ENCODE assay signal across 8 cellular contexts in the genomic region with DNA sequence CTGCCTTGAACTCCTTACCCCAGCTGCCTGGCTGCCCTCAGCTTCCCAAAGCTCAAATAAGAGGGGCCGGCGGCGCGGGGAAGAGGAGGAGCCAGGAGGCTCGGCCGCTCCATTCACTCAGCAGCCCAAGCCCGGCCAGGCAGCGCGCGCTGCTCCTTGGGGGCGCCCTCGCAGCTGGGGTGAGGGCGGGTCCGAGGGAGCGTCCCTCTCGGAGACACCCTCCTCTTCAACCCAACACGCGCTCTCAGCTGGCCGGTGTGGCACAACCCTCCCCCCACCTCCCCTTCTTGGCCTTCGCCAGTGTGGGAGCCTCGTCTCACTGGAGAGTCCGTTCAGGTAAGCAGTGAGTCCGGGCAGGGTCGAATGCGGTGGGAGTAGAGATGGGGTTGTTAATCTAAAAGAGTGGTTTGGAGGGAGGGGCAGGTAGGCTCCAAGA. TPM values are rescaled to one million over a fixed set of nuclear protein-coding genes. Genes with fewer than 3 reads are reported as not detected.
DNase-seq lines count a peak whose midpoint lies in the region; ATAC-seq and TF ChIP-seq lines count a peak whose summit lies in the region.

Gene WT1 (minus strand): TSS at position 29 of the 436 bp plus-strand sequence.

- peaks cover 87% of the 10 kb centered on the region for H3K27me3 Mint-ChIP-seq in activated naive CD8-positive, alpha-beta T cell treated with anti-CD3 and anti-CD28 coated beads, Interleukin-2, amount 10 ng/mL, durations not matched to agents 7 days and 5 days

- no peaks in the 10 kb centered on the region for H3K36me3 Mint-ChIP-seq in activated naive CD8-positive, alpha-beta T cell treated with anti-CD3 and anti-CD28 coated beads, Interleukin-2, amount 10 ng/mL, durations not matched to agents 7 days and 5 days

- peaks cover 24% of the 10 kb centered on the region for H3K4me1 Mint-ChIP-seq in activated naive CD8-positive, alpha-beta T cell treated with anti-CD3 and anti-CD28 coated beads, Interleukin-2, amount 10 ng/mL, durations not matched to agents 7 days and 5 days

- H3K4me3 Mint-ChIP-seq in activated naive CD8-positive, alpha-beta T cell treated with anti-CD3 and anti-CD28 coated beads, Interleukin-2, amount 10 ng/mL, durations not matched to agents 7 days and 5 days: peak within 1 kb of the TSS; percentile 29

- POLR2A ChIA-PET in activated naive CD8-positive, alpha-beta T cell treated with anti-CD3 and anti-CD28 coated beads, Interleukin-2, amount 10 ng/mL, durations not matched to agents 7 days and 5 days (lab: Charles Lee): no interaction called here

- H3K27ac Mint-ChIP-seq in activated naive CD8-positive, alpha-beta T cell treated with anti-CD3 and anti-CD28 coated beads, Interleukin-2, amount 10 ng/mL, durations not matched to agents 7 days and 5 days: peak within 1 kb of the TSS; percentile 54

- DNase-seq in activated naive CD8-positive, alpha-beta T cell treated with anti-CD3 and anti-CD28 coated beads, Interleukin-2, amount 10 ng/mL, durations not matched to agents 7 days and 5 days: no peak
- DNase-seq in kidney glomerular epithelial cell (lab: John Stamatoyannopoulos, UW) (peak; percentile 91), Ammon's horn (ENCODE audit: low spot score) (no peak), globus pallidus (ENCODE audit: low spot score) (no peak), AG20443 (ENCODE audit: low spot score) (no peak), NCI-H1105 (lab: John Stamatoyannopoulos, UW) (no peak)

- no peak for TF ChIP-seq CTCF in 22Rv1 (IDR thresholded peaks at IDR 0.05)

- peak; percentile 33 for ATAC-seq in HG03432 (IDR thresholded peaks at IDR 0.05; ENCODE audit: unreplicated experiment)
- no peak for ATAC-seq in activated naive CD8-positive, alpha-beta T cell treated with anti-CD3 and anti-CD28 coated beads, Interleukin-2, amount 10 ng/mL, durations not matched to agents 7 days and 5 days (ENCODE audit: low read depth)

- H3K9me3 Mint-ChIP-seq in activated naive CD8-positive, alpha-beta T cell treated with anti-CD3 and anti-CD28 coated beads, Interleukin-2, amount 10 ng/mL, durations not matched to agents 7 days and 5 days: no peaks in the 10 kb centered on the region

- peak within 1 kb of the TSS; percentile 32 for H3K27ac ChIP-seq in 22Rv1

RNA-seq across cellular contexts. Expression of gene WT1, which starts in this region (rescaled TPM):
- not detected for total RNA-seq in activated naive CD8-positive, alpha-beta T cell treated with anti-CD3 and anti-CD28 coated beads, Interleukin-2, amount 10 ng/mL, durations not matched to agents 7 days and 5 days
